ENCODE assay signal across 17 cellular contexts in genomic region chr4:143294310-143294709, GRCh38. TPM values are rescaled to one million over a fixed set of nuclear protein-coding genes. Genes with fewer than 3 reads are reported as not detected.
DNase-seq lines count a peak whose midpoint lies in the region; ATAC-seq and TF ChIP-seq lines count a peak whose summit lies in the region.
"Had no signal": no experiment of that assay in that cellular context is flagged by ENCODE, and none has a peak within 500 bp of the region (broad histone marks: within the 10 kb centered on the region; RNA-seq: fewer than 3 reads in every experiment).

No MANE protein-coding gene starts in this region.

- H3K4me1 ChIP-seq in body of pancreas (no peaks in the 10 kb centered on the region), right atrium auricular region (peaks cover 0 to 19% of the 10 kb centered on the region in 2 donors)

- H3K9me3 ChIP-seq in body of pancreas (no peaks in the 10 kb centered on the region), right atrium auricular region (no peaks in the 10 kb centered on the region)

- intact Hi-C loops in body of pancreas (cut with DNase I) (no loop called here), sciatic nerve (cut with DNase I) (no loop called here)

- no peaks in the 10 kb centered on the region for H3K36me3 ChIP-seq in body of pancreas (replicated peaks in 1 of 2; ENCODE audit: insufficient read depth in 1 of 2, low read depth in 2 of 2)
- H3K36me3 ChIP-seq in right atrium auricular region = no peaks in the 10 kb centered on the region

- H3K4me3 ChIP-seq in body of pancreas = no peak overlapping the region
- H3K4me3 ChIP-seq in right atrium auricular region = no peak overlapping the region
- H3K4me3 ChIP-seq: GM23338 had no signal

- H3K27ac ChIP-seq in body of pancreas (no peak overlapping the region), right atrium auricular region (peak overlapping the region; percentile 30 to 50)

- TF ChIP-seq CTCF in body of pancreas (IDR thresholded peaks at IDR 0.05) (no peak), right atrium auricular region (IDR thresholded peaks at IDR 0.05) (no peak), GM20000 (IDR thresholded peaks at IDR 0.05; ENCODE audit: extremely low read depth, missing control alignments) (no peak)

- WGBS in body of pancreas, 2 donors = 26 to 36% methylated on average over 3 of the region's 3 CpGs

- ATAC-seq in body of pancreas (no peak), sciatic nerve (peak; percentile 87), GM18517 (IDR thresholded peaks at IDR 0.05; ENCODE audit: unreplicated experiment) (no peak)
- ATAC-seq: GM23338; stimulated activated naive CD8-positive, alpha-beta T cell treated with anti-CD3 and anti-CD28 coated beads, Interleukin-15, Interleukin-2, amounts not matched to agents 100 U/mL and 50 U/mL, for 24 hours had no signal

- TF ChIP-seq POLR2A in body of pancreas (IDR thresholded peaks at IDR 0.05) = no peak

- DNase-seq in EH (ENCODE audit: low read depth) = peak; percentile 76
- peak; percentile 21 to 54 (median 48) for DNase-seq in body of pancreas
- DNase-seq in right atrium auricular region (ENCODE audit: low spot score) = peak; percentile 83
- peak; percentile 81 for DNase-seq in sciatic nerve (ENCODE audit: low spot score)
- DNase-seq in NOMO-1 treated with DMSO at 0.1 percent for 48 hours (lab: John Stamatoyannopoulos, UW; ENCODE audit: unreplicated experiment) = no peak
- DNase-seq in GM20000 (ENCODE audit: low spot score) = no peak
- DNase-seq in SHP77 treated with DMSO at 0.1 percent for 48 hours (lab: John Stamatoyannopoulos, UW) = no peak
- DNase-seq: activated naive CD8-positive, alpha-beta T cell treated with anti-CD3 and anti-CD28 coated beads, Interleukin-2, amount 10 ng/mL, durations not matched to agents 7 days and 5 days; EL; endodermal cell; NCI-H2081; occipital lobe; stimulated activated CD4-positive, alpha-beta T cell treated with anti-CD3 and anti-CD28 coated beads, Interleukin-4, amount 100 ng/mL, for 1 hour; stimulated activated naive CD8-positive, alpha-beta T cell treated with anti-CD3 and anti-CD28 coated beads, Interleukin-15, Interleukin-2, amounts not matched to agents 100 U/mL and 50 U/mL, for 24 hours; T1000 had no signal

- H3K27me3 ChIP-seq in body of pancreas (no peaks in the 10 kb centered on the region), right atrium auricular region (no peaks in the 10 kb centered on the region)

RNA-seq across cellular contexts. Expression of gene GAB1, which starts 42.4 kb away (rescaled TPM):
- total RNA-seq in body of pancreas = 10 to 100 TPM; 13.0 to 26.0 TPM
- total RNA-seq in right atrium auricular region = 10 to 100 TPM; 65.4 to 81.7 TPM
- total RNA-seq in sciatic nerve = 279 TPM

Comparison
In these comparisons a context has a peak if more than half of its experiments do, and no peak if none do; other contexts are left out.
1. DNase-seq: peak in EH (single experiment), body of pancreas (4 of 4), right atrium auricular region (single experiment) and sciatic nerve (single experiment); none in NOMO-1 treated with DMSO at 0.1 percent for 48 hours (single experiment), GM20000 (single experiment) and SHP77 treated with DMSO at 0.1 percent for 48 hours (single experiment).
2. H3K27ac ChIP-seq: peak in right atrium auricular region (2 of 2); none in body of pancreas (0 of 4).